Comparison of ENCODE assay signal across 15 cellular contexts in genomic region chr12:113227686-113228391, GRCh38. TPM values are rescaled to one million over a fixed set of nuclear protein-coding genes. Genes with fewer than 3 reads are reported as not detected.
DNase-seq lines count a peak whose midpoint lies in the region; ATAC-seq and TF ChIP-seq lines count a peak whose summit lies in the region.
"Had no signal": no experiment of that assay in that cellular context is flagged by ENCODE, and none has a peak within 500 bp of the region (broad histone marks: within the 10 kb centered on the region; RNA-seq: fewer than 3 reads in every experiment).

No MANE protein-coding gene starts in this region.

- no peak for ATAC-seq in activated CD4-positive, alpha-beta T cell treated with anti-CD3 and anti-CD28 coated beads for 36 hours
- ATAC-seq in RWPE2 (ENCODE audit: low read depth) = no peak
- ATAC-seq in GM18858 (IDR thresholded peaks at IDR 0.05; ENCODE audit: unreplicated experiment) = no peak
- ATAC-seq: sciatic nerve had no signal

- H3K36me3 ChIP-seq in RWPE2 (ENCODE audit: low read depth) (peaks cover 66% of the 10 kb centered on the region), esophagus (ENCODE audit: control insufficient read depth in 2 of 2, insufficient read depth in 2 of 2, low read length in 1 of 2) (peaks cover 6 to 24% of the 10 kb centered on the region in 2 donors), spleen (peaks cover 0 to 57% (median 16%) of the 10 kb centered on the region in 6 donors)

- peaks cover 22% of the 10 kb centered on the region for H3K4me1 ChIP-seq in RWPE2 (ENCODE audit: insufficient read depth, poor library complexity, severe bottlenecking)
- H3K4me1 ChIP-seq in esophagus (ENCODE audit: control insufficient read depth in 2 of 2, insufficient read depth in 2 of 2, low read length in 1 of 2) = peaks cover 0 to 5% of the 10 kb centered on the region in 2 donors
- H3K4me1 ChIP-seq in spleen = peaks cover 41 to 100% (median 86%) of the 10 kb centered on the region in 6 donors

- no peak overlapping the region for H3K4me3 Mint-ChIP-seq in activated CD4-positive, alpha-beta T cell treated with anti-CD3 and anti-CD28 coated beads for 36 hours
- H3K4me3 Mint-ChIP-seq in activated CD4-positive, alpha-beta T cell treated with anti-CD3 and anti-CD28 coated beads, Interleukin-2, amount 10 ng/mL, durations not matched to agents 7 days and 5 days = no peak overlapping the region

- H3K9me3 ChIP-seq in RWPE2 (ENCODE audit: severe bottlenecking) = no peaks in the 10 kb centered on the region
- no peaks in the 10 kb centered on the region for H3K9me3 ChIP-seq in esophagus (ENCODE audit: control insufficient read depth in 2 of 2, insufficient read depth in 1 of 2, low read depth in 1 of 2, low read length in 1 of 2)
- H3K9me3 ChIP-seq in spleen = no peaks in the 10 kb centered on the region
- H3K9me3 ChIP-seq: transverse colon had no signal

- 90 to 93% methylated on average over 5 of the region's 5 CpGs for WGBS in esophagus, 2 donors
- 83 to 89% (median 88%) methylated on average over 3 to 5 of the region's 5 CpGs for WGBS in spleen, 5 donors

- peaks cover 54% of the 10 kb centered on the region for H3K4me1 Mint-ChIP-seq in activated CD4-positive, alpha-beta T cell treated with anti-CD3 and anti-CD28 coated beads for 36 hours
- H3K4me1 Mint-ChIP-seq in activated CD4-positive, alpha-beta T cell treated with anti-CD3 and anti-CD28 coated beads, Interleukin-2, amount 10 ng/mL, durations not matched to agents 7 days and 5 days = peaks cover 55% of the 10 kb centered on the region

- CTCF ChIA-PET in activated CD4-positive, alpha-beta T cell treated with anti-CD3 and anti-CD28 coated beads for 36 hours (lab: Charles Lee) = no interaction called here
- CTCF ChIA-PET in activated CD4-positive, alpha-beta T cell treated with anti-CD3 and anti-CD28 coated beads, Interleukin-2, amount 10 ng/mL, durations not matched to agents 7 days and 5 days (lab: Charles Lee) = interaction anchor here (0.7 to 2.2 kb wide), 4 partner anchors 9 to 13 kb away, joined by 3 to 6 read pairs (median 3); no protein-coding TSS in a partner anchor

- intact Hi-C loops in activated CD4-positive, alpha-beta T cell treated with anti-CD3 and anti-CD28 coated beads for 36 hours (cut with DNase I, micrococcal nuclease) = no loop called here
- intact Hi-C loops in spleen (cut with DNase I; ENCODE audit: low total_unique reads) = no loop called here

- H3K27me3 Mint-ChIP-seq in activated CD4-positive, alpha-beta T cell treated with anti-CD3 and anti-CD28 coated beads for 36 hours = no peaks in the 10 kb centered on the region
- no peaks in the 10 kb centered on the region for H3K27me3 Mint-ChIP-seq in activated CD4-positive, alpha-beta T cell treated with anti-CD3 and anti-CD28 coated beads, Interleukin-2, amount 10 ng/mL, durations not matched to agents 7 days and 5 days

- H3K36me3 Mint-ChIP-seq in activated CD4-positive, alpha-beta T cell treated with anti-CD3 and anti-CD28 coated beads for 36 hours (ENCODE audit: low read depth) = peaks cover 49% of the 10 kb centered on the region
- H3K36me3 Mint-ChIP-seq in activated CD4-positive, alpha-beta T cell treated with anti-CD3 and anti-CD28 coated beads, Interleukin-2, amount 10 ng/mL, durations not matched to agents 7 days and 5 days (ENCODE audit: low read depth) = peaks cover 29% of the 10 kb centered on the region

- no peaks in the 10 kb centered on the region for H3K27me3 ChIP-seq in RWPE2 (ENCODE audit: insufficient read depth, poor library complexity, severe bottlenecking)
- no peaks in the 10 kb centered on the region for H3K27me3 ChIP-seq in esophagus (ENCODE audit: control insufficient read depth in 1 of 2, insufficient read depth in 2 of 2, low read length in 2 of 2)
- H3K27me3 ChIP-seq in spleen (replicated peaks in 1 of 7) = no peaks in the 10 kb centered on the region
- H3K27me3 ChIP-seq: transverse colon had no signal

- TF ChIP-seq POLR2A in spleen (IDR thresholded peaks at IDR 0.05) = no peak

- TF ChIP-seq CTCF in RWPE2 (IDR thresholded peaks at IDR 0.05; ENCODE audit: poor library complexity, severe bottlenecking) (no peak), spleen (IDR thresholded peaks at IDR 0.05 in 8 of 11, conservative IDR thresholded peaks at IDR 0.05 in 3 of 11) (no peak)

- peak overlapping the region; percentile 2 for H3K27ac Mint-ChIP-seq in activated CD4-positive, alpha-beta T cell treated with anti-CD3 and anti-CD28 coated beads for 36 hours
- no peak overlapping the region for H3K27ac Mint-ChIP-seq in activated CD4-positive, alpha-beta T cell treated with anti-CD3 and anti-CD28 coated beads, Interleukin-2, amount 10 ng/mL, durations not matched to agents 7 days and 5 days

- no peak for DNase-seq in activated CD4-positive, alpha-beta T cell treated with anti-CD3 and anti-CD28 coated beads for 36 hours
- DNase-seq in activated CD4-positive, alpha-beta T cell treated with anti-CD3 and anti-CD28 coated beads, Interleukin-2, amount 10 ng/mL, durations not matched to agents 7 days and 5 days = no peak
- DNase-seq in RWPE2 (ENCODE audit: low spot score) (no peak), spleen (peak; percentile 34), NCI-H345 treated with DMSO at 0.1 percent for 48 hours (lab: John Stamatoyannopoulos, UW; ENCODE audit: unreplicated experiment) (no peak), dedifferentiated amniotic fluid mesenchymal stem cell (ENCODE audit: extremely low spot score) (no peak)
- DNase-seq: DMS153, NCI-H2029, NCI-H774, SHP77, transverse colon had no signal

- H3K9me3 Mint-ChIP-seq in activated CD4-positive, alpha-beta T cell treated with anti-CD3 and anti-CD28 coated beads for 36 hours (ENCODE audit: low read depth) = no peaks in the 10 kb centered on the region
- H3K9me3 Mint-ChIP-seq in activated CD4-positive, alpha-beta T cell treated with anti-CD3 and anti-CD28 coated beads, Interleukin-2, amount 10 ng/mL, durations not matched to agents 7 days and 5 days = no peaks in the 10 kb centered on the region
- H3K9me3 Mint-ChIP-seq: activated T-helper 2 cell treated with anti-CD3 and anti-CD28 coated beads, Interferon-gamma antibody, Interleukin-2, Interleukin-4, amounts not matched to agents 10 μg/mL and 5 μg/mL and 100 μg/mL, durations not matched to agents 14 hours and 24 hours and 36 hours had no signal

- POLR2A ChIA-PET in activated CD4-positive, alpha-beta T cell treated with anti-CD3 and anti-CD28 coated beads for 36 hours (lab: Charles Lee) = no interaction called here
- POLR2A ChIA-PET in activated CD4-positive, alpha-beta T cell treated with anti-CD3 and anti-CD28 coated beads, Interleukin-2, amount 10 ng/mL, durations not matched to agents 7 days and 5 days (lab: Charles Lee) = no interaction called here

- H3K27ac ChIP-seq in RWPE2 (ENCODE audit: poor library complexity, severe bottlenecking) (peak overlapping the region; percentile 77), esophagus (ENCODE audit: low read depth in 2 of 2, low read length in 1 of 2) (peak overlapping the region; percentile 36 to 78), spleen (peak overlapping the region in 7 of 8 donors; percentile 7 to 85 (median 77))

- no peak overlapping the region for H3K4me3 ChIP-seq in RWPE2 (ENCODE audit: severe bottlenecking)
- H3K4me3 ChIP-seq in esophagus (ENCODE audit: low read depth in 1 of 2, low read length in 2 of 2) = no peak overlapping the region
- H3K4me3 ChIP-seq in spleen = no peak overlapping the region
- H3K4me3 ChIP-seq: transverse colon had no signal

RNA-seq across cellular contexts. Expression of gene TPCN1, which starts 6.6 kb away (rescaled TPM):
- total RNA-seq in activated CD4-positive, alpha-beta T cell treated with anti-CD3 and anti-CD28 coated beads for 36 hours = 10 to 100 TPM; 35.5 to 37.0 TPM
- 10 to 100 TPM; 18.6 to 20.9 TPM for total RNA-seq in activated CD4-positive, alpha-beta T cell treated with anti-CD3 and anti-CD28 coated beads, Interleukin-2, amount 10 ng/mL, durations not matched to agents 7 days and 5 days
- polyA plus RNA-seq in esophagus (10 to 100 TPM; 30.9 to 57.6 TPM), spleen (10 to 100 TPM; 15.5 to 28.9 (median 27.8) TPM)
- total RNA-seq in spleen = 10 to 100 TPM; 44.6 to 90.1 (median 51.9) TPM

RNA-seq across cellular contexts. Expression of gene RITA1, which starts 42.3 kb away (rescaled TPM):
- 10 to 100 TPM; 23.4 to 25.7 TPM for total RNA-seq in activated CD4-positive, alpha-beta T cell treated with anti-CD3 and anti-CD28 coated beads for 36 hours
- 10 to 100 TPM; 17.0 to 18.0 TPM for total RNA-seq in activated CD4-positive, alpha-beta T cell treated with anti-CD3 and anti-CD28 coated beads, Interleukin-2, amount 10 ng/mL, durations not matched to agents 7 days and 5 days
- polyA plus RNA-seq in esophagus (10 to 100 TPM in 1 of 2 donors, 1 to 10 TPM in 1; 6.8 to 14.6 TPM), spleen (10 to 100 TPM in 2 of 3 donors, 1 to 10 TPM in 1; 9.0 to 15.5 (median 13.0) TPM)
- total RNA-seq in spleen = 10 to 100 TPM; 11.1 to 15.6 (median 11.9) TPM

RNA-seq across cellular contexts. Expression of gene DDX54, which starts 42.6 kb away (rescaled TPM):
- total RNA-seq in activated CD4-positive, alpha-beta T cell treated with anti-CD3 and anti-CD28 coated beads for 36 hours = 100 to 1,000 TPM; 118 to 132 TPM
- 10 to 100 TPM; 65.6 to 72.0 TPM for total RNA-seq in activated CD4-positive, alpha-beta T cell treated with anti-CD3 and anti-CD28 coated beads, Interleukin-2, amount 10 ng/mL, durations not matched to agents 7 days and 5 days
- 10 to 100 TPM; 34.3 to 49.1 TPM for polyA plus RNA-seq in esophagus
- total RNA-seq in spleen = 10 to 100 TPM; 44.4 to 73.1 (median 59.8) TPM
- polyA plus RNA-seq in spleen = 10 to 100 TPM; 47.9 to 80.3 (median 69.9) TPM
